In the genomic region with DNA sequence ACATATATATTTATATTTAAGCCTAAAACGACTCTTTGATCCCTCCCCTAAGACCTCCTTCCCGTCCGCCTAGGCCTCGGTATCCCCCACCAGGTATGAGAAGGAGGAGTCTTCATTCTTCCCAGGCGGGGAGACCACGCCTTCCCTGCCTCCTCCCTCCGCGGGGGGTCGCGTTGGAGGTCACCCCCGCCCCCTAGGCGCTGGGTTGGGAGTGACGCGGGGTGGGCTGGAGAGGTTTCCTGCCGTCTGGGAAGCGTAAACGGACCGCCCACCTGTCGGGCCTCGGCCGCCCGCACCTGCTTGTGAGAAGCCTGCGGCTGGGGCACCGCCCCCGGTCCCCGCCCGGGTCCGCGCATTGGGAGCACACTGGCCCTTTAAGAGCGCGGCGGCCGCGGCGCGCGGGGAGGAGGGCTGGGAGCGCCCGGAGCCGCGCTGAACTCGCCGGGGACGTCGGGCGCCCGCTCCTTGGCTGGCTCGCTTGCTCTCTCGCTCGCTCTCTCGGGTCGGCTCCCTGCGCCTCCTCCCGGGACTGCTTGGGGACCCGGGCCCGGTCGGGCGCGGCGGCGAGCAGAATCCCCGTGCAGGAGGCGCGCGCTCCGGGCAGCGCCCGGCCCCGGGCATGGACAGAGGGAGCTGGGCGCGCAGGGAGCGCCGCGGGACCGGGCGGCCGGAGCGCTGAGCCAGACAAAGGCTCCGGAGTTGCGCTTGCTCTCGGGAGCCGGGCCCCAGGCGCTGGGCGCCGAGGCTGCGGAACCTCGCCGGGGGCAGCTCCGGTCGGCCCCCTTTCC, we compare ENCODE assay signal across 1 cellular context.
TF ChIP-seq lines count a peak whose summit lies in the region.

A gene (plus strand): TSS at position 404 of the 788 bp plus-strand sequence. CDS start 597 bp downstream, outside the sequence.

TF ChIP-seq in K562, 482 proteins besides CTCF, POLR2A, EP300 and RAD21 (continued from another document):
- TF ChIP-seq, protein P1, sequence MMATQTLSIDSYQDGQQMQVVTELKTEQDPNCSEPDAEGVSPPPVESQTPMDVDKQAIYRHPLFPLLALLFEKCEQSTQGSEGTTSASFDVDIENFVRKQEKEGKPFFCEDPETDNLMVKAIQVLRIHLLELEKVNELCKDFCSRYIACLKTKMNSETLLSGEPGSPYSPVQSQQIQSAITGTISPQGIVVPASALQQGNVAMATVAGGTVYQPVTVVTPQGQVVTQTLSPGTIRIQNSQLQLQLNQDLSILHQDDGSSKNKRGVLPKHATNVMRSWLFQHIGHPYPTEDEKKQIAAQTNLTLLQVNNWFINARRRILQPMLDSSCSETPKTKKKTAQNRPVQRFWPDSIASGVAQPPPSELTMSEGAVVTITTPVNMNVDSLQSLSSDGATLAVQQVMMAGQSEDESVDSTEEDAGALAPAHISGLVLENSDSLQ (IDR thresholded peaks at IDR 0.05), result peak; percentile 31; the same call in 1 of the 2 replicates
- TF ChIP-seq, protein P2, sequence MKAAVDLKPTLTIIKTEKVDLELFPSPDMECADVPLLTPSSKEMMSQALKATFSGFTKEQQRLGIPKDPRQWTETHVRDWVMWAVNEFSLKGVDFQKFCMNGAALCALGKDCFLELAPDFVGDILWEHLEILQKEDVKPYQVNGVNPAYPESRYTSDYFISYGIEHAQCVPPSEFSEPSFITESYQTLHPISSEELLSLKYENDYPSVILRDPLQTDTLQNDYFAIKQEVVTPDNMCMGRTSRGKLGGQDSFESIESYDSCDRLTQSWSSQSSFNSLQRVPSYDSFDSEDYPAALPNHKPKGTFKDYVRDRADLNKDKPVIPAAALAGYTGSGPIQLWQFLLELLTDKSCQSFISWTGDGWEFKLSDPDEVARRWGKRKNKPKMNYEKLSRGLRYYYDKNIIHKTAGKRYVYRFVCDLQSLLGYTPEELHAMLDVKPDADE (conservative IDR thresholded peaks at IDR 0.05; ENCODE audit: control insufficient read depth, low read depth, low read length), result peak; percentile 75; the same call in 1 of the 2 replicates
- TF ChIP-seq, protein P3, sequence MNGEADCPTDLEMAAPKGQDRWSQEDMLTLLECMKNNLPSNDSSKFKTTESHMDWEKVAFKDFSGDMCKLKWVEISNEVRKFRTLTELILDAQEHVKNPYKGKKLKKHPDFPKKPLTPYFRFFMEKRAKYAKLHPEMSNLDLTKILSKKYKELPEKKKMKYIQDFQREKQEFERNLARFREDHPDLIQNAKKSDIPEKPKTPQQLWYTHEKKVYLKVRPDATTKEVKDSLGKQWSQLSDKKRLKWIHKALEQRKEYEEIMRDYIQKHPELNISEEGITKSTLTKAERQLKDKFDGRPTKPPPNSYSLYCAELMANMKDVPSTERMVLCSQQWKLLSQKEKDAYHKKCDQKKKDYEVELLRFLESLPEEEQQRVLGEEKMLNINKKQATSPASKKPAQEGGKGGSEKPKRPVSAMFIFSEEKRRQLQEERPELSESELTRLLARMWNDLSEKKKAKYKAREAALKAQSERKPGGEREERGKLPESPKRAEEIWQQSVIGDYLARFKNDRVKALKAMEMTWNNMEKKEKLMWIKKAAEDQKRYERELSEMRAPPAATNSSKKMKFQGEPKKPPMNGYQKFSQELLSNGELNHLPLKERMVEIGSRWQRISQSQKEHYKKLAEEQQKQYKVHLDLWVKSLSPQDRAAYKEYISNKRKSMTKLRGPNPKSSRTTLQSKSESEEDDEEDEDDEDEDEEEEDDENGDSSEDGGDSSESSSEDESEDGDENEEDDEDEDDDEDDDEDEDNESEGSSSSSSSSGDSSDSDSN (IDR thresholded peaks at IDR 0.05; ENCODE audit: borderline replicate concordance in 1 of 2, low read depth in 2 of 2, low read length in 2 of 2), result peak in 1 of 2 experiments; percentile 49; a peak in 2 of 4 replicates
- TF ChIP-seq, protein P4, sequence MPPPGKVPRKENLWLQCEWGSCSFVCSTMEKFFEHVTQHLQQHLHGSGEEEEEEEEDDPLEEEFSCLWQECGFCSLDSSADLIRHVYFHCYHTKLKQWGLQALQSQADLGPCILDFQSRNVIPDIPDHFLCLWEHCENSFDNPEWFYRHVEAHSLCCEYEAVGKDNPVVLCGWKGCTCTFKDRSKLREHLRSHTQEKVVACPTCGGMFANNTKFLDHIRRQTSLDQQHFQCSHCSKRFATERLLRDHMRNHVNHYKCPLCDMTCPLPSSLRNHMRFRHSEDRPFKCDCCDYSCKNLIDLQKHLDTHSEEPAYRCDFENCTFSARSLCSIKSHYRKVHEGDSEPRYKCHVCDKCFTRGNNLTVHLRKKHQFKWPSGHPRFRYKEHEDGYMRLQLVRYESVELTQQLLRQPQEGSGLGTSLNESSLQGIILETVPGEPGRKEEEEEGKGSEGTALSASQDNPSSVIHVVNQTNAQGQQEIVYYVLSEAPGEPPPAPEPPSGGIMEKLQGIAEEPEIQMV (tag; conservative IDR thresholded peaks at IDR 0.05; ENCODE audit: low read depth), result peak; percentile 98
- TF ChIP-seq NR3C1 (CRISPR knock-in tag; IDR thresholded peaks at IDR 0.05), result 0 out of 2 replicates have a peak, but pooled peaks have one; percentile 59
- TF ChIP-seq, protein P5, sequence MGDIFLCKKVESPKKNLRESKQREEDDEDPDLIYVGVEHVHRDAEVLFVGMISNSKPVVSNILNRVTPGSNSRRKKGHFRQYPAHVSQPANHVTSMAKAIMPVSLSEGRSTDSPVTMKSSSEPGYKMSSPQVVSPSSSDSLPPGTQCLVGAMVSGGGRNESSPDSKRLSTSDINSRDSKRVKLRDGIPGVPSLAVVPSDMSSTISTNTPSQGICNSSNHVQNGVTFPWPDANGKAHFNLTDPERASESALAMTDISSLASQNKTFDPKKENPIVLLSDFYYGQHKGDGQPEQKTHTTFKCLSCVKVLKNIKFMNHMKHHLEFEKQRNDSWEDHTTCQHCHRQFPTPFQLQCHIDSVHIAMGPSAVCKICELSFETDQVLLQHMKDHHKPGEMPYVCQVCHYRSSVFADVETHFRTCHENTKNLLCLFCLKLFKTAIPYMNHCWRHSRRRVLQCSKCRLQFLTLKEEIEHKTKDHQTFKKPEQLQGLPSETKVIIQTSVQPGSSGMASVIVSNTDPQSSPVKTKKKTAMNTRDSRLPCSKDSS (IDR thresholded peaks at IDR 0.05; ENCODE audit: low read depth, partially characterized antibody), result no peak
- TF ChIP-seq ZNF384 (IDR thresholded peaks at IDR 0.05; ENCODE audit: low read depth, low read length), result 0 out of 2 replicates have a peak, but pooled peaks have one; percentile 3
- TF ChIP-seq CREB1 (IDR thresholded peaks at IDR 0.05), result no peak
- peak; percentile 63 for TF ChIP-seq CREB1 (CRISPR knock-in tag; IDR thresholded peaks at IDR 0.05)
- peak; percentile 50; the same call in 1 of the 2 replicates for TF ChIP-seq TARDBP (IDR thresholded peaks at IDR 0.05)
- TF ChIP-seq DIDO1 (tag; IDR thresholded peaks at IDR 0.05; ENCODE audit: low read depth), result no peak
- TF ChIP-seq TRIM24 (IDR thresholded peaks at IDR 0.05), result peak in 1 of 2 experiments; percentile 34; a peak in 1 of 4 replicates
- TF ChIP-seq, protein P6, sequence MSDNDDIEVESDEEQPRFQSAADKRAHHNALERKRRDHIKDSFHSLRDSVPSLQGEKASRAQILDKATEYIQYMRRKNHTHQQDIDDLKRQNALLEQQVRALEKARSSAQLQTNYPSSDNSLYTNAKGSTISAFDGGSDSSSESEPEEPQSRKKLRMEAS (CRISPR knock-in tag; IDR thresholded peaks at IDR 0.05), result 0 out of 2 replicates have a peak, but pooled peaks have one; percentile 2
- TF ChIP-seq HNRNPL (IDR thresholded peaks at IDR 0.05; ENCODE audit: low read depth, low read length), result peak; percentile 41
- no peak for TF ChIP-seq SP2 (IDR thresholded peaks at IDR 0.05; ENCODE audit: extremely low read depth, low read depth, low read length, poor library complexity, severe bottlenecking)
TF ChIP-seq in K562: peak in this region for 67.
